22 cellular contexts compared by ENCODE assay signal in genomic region chr1:40539338-40539737, GRCh38. TPM values are rescaled to one million over a fixed set of nuclear protein-coding genes. Genes with fewer than 3 reads are reported as not detected.
DNase-seq lines count a peak whose midpoint lies in the region; ATAC-seq lines count a peak whose summit lies in the region.
"Had no signal": no experiment of that assay in that cellular context is flagged by ENCODE, and none has a peak within 500 bp of the region (broad histone marks: within the 10 kb centered on the region; RNA-seq: fewer than 3 reads in every experiment).

No MANE protein-coding gene starts in this region.

- H3K27me3 ChIP-seq in CD4-positive, CD25-positive, alpha-beta regulatory T cell (ENCODE audit: control insufficient read depth, insufficient read depth, low read length) = no peaks in the 10 kb centered on the region
- H3K27me3 ChIP-seq in naive thymus-derived CD4-positive, alpha-beta T cell (ENCODE audit: control insufficient read depth in 2 of 2, insufficient read depth in 2 of 2, low read length in 2 of 2) = no peaks in the 10 kb centered on the region
- H3K27me3 ChIP-seq: MG63 had no signal

- no peak overlapping the region for H3K27ac ChIP-seq in CD4-positive, CD25-positive, alpha-beta regulatory T cell (ENCODE audit: insufficient read depth, low read length, poor library complexity, severe bottlenecking)
- H3K27ac ChIP-seq in naive thymus-derived CD4-positive, alpha-beta T cell (ENCODE audit: low read depth, low read length) = no peak overlapping the region
- H3K27ac ChIP-seq: SK-N-MC had no signal

- POLR2A ChIA-PET in naive thymus-derived CD4-positive, alpha-beta T cell (lab: Charles Lee) = no interaction called here

- peaks cover 24% of the 10 kb centered on the region for H3K36me3 ChIP-seq in CD4-positive, CD25-positive, alpha-beta regulatory T cell (ENCODE audit: control insufficient read depth, insufficient read depth, low read length)
- peaks cover 0 to 22% (median 0%) of the 10 kb centered on the region in 3 experiments for H3K36me3 ChIP-seq in naive thymus-derived CD4-positive, alpha-beta T cell (ENCODE audit: control insufficient read depth in 2 of 3, insufficient read depth in 3 of 3, low read length in 3 of 3)

- no peaks in the 10 kb centered on the region for H3K9me3 ChIP-seq in CD4-positive, CD25-positive, alpha-beta regulatory T cell (ENCODE audit: control insufficient read depth in 2 of 2, low read length in 2 of 2)
- H3K9me3 ChIP-seq in naive thymus-derived CD4-positive, alpha-beta T cell (ENCODE audit: control insufficient read depth in 2 of 3, low read length in 3 of 3) = no peaks in the 10 kb centered on the region
- H3K9me3 ChIP-seq: Caco-2, MG63 had no signal

- no peaks in the 10 kb centered on the region for H3K27me3 Mint-ChIP-seq in CD4-positive, CD25-positive, alpha-beta regulatory T cell
- H3K27me3 Mint-ChIP-seq in naive thymus-derived CD4-positive, alpha-beta T cell = no peaks in the 10 kb centered on the region
- H3K27me3 Mint-ChIP-seq: CD4-positive, alpha-beta T cell; IgD-negative memory B cell; T-cell had no signal

- intact Hi-C loops in naive thymus-derived CD4-positive, alpha-beta T cell (cut with micrococcal nuclease) = no loop called here
- intact Hi-C loops in left cardiac atrium (cut with DNase I) = no loop called here

- peak overlapping the region in 1 of 3 donors; percentile 25 for H3K27ac Mint-ChIP-seq in CD4-positive, CD25-positive, alpha-beta regulatory T cell
- H3K27ac Mint-ChIP-seq in naive thymus-derived CD4-positive, alpha-beta T cell = no peak overlapping the region
- H3K27ac Mint-ChIP-seq: CD4-positive, alpha-beta T cell; H9; IgD-negative memory B cell; T-cell had no signal

- H3K4me1 ChIP-seq in CD4-positive, CD25-positive, alpha-beta regulatory T cell (ENCODE audit: control insufficient read depth, insufficient read depth, low read length, poor library complexity, severe bottlenecking) = no peaks in the 10 kb centered on the region
- H3K4me1 ChIP-seq in naive thymus-derived CD4-positive, alpha-beta T cell (ENCODE audit: control insufficient read depth in 2 of 2, insufficient read depth in 2 of 2, low read length in 2 of 2) = no peaks in the 10 kb centered on the region
- H3K4me1 ChIP-seq: Caco-2 had no signal

- peaks cover 2 to 21% (median 7%) of the 10 kb centered on the region in 4 donors for H3K4me1 Mint-ChIP-seq in CD4-positive, CD25-positive, alpha-beta regulatory T cell
- H3K4me1 Mint-ChIP-seq in naive thymus-derived CD4-positive, alpha-beta T cell = peaks cover 0 to 4% (median 0%) of the 10 kb centered on the region in 7 donors
- H3K4me1 Mint-ChIP-seq: H9, T-cell had no signal

- H3K4me3 ChIP-seq in CD4-positive, CD25-positive, alpha-beta regulatory T cell (ENCODE audit: low read depth, low read length) = peak overlapping the region; percentile 47
- no peak overlapping the region for H3K4me3 ChIP-seq in naive thymus-derived CD4-positive, alpha-beta T cell (ENCODE audit: low read length)
- H3K4me3 ChIP-seq: MG63, SK-N-MC had no signal

- CTCF ChIA-PET in naive thymus-derived CD4-positive, alpha-beta T cell (lab: Charles Lee) = interaction anchor here (0.6 kb wide), 1 partner anchor 400 kb away, joined by 3 read pairs; no protein-coding TSS in a partner anchor

- no peak overlapping the region for H3K4me3 Mint-ChIP-seq in CD4-positive, CD25-positive, alpha-beta regulatory T cell
- no peak overlapping the region for H3K4me3 Mint-ChIP-seq in naive thymus-derived CD4-positive, alpha-beta T cell
- H3K4me3 Mint-ChIP-seq: CD4-positive, alpha-beta T cell; H9; IgD-negative memory B cell; T-cell had no signal

- peak in 1 of 3 donors; percentile 24 for DNase-seq in CD4-positive, CD25-positive, alpha-beta regulatory T cell
- DNase-seq in MV-4-11 (lab: John Stamatoyannopoulos, UW) (peak; percentile 74), SKM-1 (lab: John Stamatoyannopoulos, UW; ENCODE audit: unreplicated experiment) (peak; percentile 31), left cardiac atrium (no peak)
- no peak for DNase-seq in naive thymus-derived CD4-positive, alpha-beta T cell
- DNase-seq in stimulated activated naive CD8-positive, alpha-beta T cell treated with anti-CD3 and anti-CD28 coated beads, Interleukin-15, Interleukin-2, amounts not matched to agents 100 U/mL and 50 U/mL, for 24 hours = no peak
- DNase-seq: ACHN; Caco-2; CD4-positive, alpha-beta T cell; H9; Karpas-422; MG63; NCI-H187; NCI-H2107; NCI-H2227 treated with DMSO at 0.1 percent for 48 hours; NCI-H524; NCI-H82; T-cell had no signal

- peaks cover 32% of the 10 kb centered on the region for H3K36me3 Mint-ChIP-seq in CD4-positive, CD25-positive, alpha-beta regulatory T cell
- H3K36me3 Mint-ChIP-seq in naive thymus-derived CD4-positive, alpha-beta T cell = peaks cover 4 to 61% (median 53%) of the 10 kb centered on the region in 5 donors

- H3K9me3 Mint-ChIP-seq in CD4-positive, CD25-positive, alpha-beta regulatory T cell = peaks cover 0 to 2% (median 0%) of the 10 kb centered on the region in 7 donors
- peaks cover 0 to 7% (median 2%) of the 10 kb centered on the region in 11 donors for H3K9me3 Mint-ChIP-seq in naive thymus-derived CD4-positive, alpha-beta T cell
- H3K9me3 Mint-ChIP-seq: CD4-positive, alpha-beta T cell; IgD-negative memory B cell; T-cell had no signal

- ATAC-seq in CD4-positive, CD25-positive, alpha-beta regulatory T cell (ENCODE audit: low read depth in 2 of 2) = no peak
- ATAC-seq in naive thymus-derived CD4-positive, alpha-beta T cell = peak; percentile 26
- ATAC-seq in GM18498 (IDR thresholded peaks at IDR 0.05; ENCODE audit: unreplicated experiment) (no peak), left cardiac atrium (no peak)
- ATAC-seq in stimulated activated naive CD8-positive, alpha-beta T cell treated with anti-CD3 and anti-CD28 coated beads, Interleukin-15, Interleukin-2, amounts not matched to agents 100 U/mL and 50 U/mL, for 24 hours = no peak
- ATAC-seq: Panc1, T-cell had no signal

RNA-seq across cellular contexts. Expression of gene ZNF684, which starts 7.9 kb away (rescaled TPM):
- total RNA-seq in CD4-positive, CD25-positive, alpha-beta regulatory T cell = 5.3 TPM
- polyA plus RNA-seq in CD4-positive, CD25-positive, alpha-beta regulatory T cell = 1 to 10 TPM; 5.3 to 6.0 (median 5.7) TPM
- total RNA-seq in naive thymus-derived CD4-positive, alpha-beta T cell = 1 to 10 TPM; 1.3 to 6.6 (median 3.7) TPM
- 1 to 10 TPM; 2.5 to 3.6 TPM for polyA plus RNA-seq in naive thymus-derived CD4-positive, alpha-beta T cell
- 1 to 10 TPM; 6.5 to 7.4 TPM for total RNA-seq in left cardiac atrium

RNA-seq across cellular contexts. Expression of gene EXO5, which starts 30.8 kb away (rescaled TPM):
- total RNA-seq in CD4-positive, CD25-positive, alpha-beta regulatory T cell = 7.2 TPM
- 1 to 10 TPM; 4.0 to 8.7 (median 7.7) TPM for polyA plus RNA-seq in CD4-positive, CD25-positive, alpha-beta regulatory T cell
- total RNA-seq in naive thymus-derived CD4-positive, alpha-beta T cell = 10 to 100 TPM in 2 of 5 experiments, 1 to 10 TPM in 3; 5.2 to 14.1 (median 8.6) TPM
- 1 to 10 TPM; 8.1 to 8.8 TPM for polyA plus RNA-seq in naive thymus-derived CD4-positive, alpha-beta T cell
- 1 to 10 TPM; 4.4 to 5.1 TPM for total RNA-seq in left cardiac atrium

Comparison
In these comparisons a context has a peak if more than half of its experiments do, and no peak if none do; other contexts are left out.
1. DNase-seq: peak in MV-4-11 (single experiment) and SKM-1 (single experiment); none in naive thymus-derived CD4-positive, alpha-beta T cell (0 of 9), stimulated activated naive CD8-positive, alpha-beta T cell treated with anti-CD3 and anti-CD28 coated beads, Interleukin-15, Interleukin-2, amounts not matched to agents 100 U/mL and 50 U/mL, for 24 hours (single experiment) and left cardiac atrium (single experiment).